In the genomic region with DNA sequence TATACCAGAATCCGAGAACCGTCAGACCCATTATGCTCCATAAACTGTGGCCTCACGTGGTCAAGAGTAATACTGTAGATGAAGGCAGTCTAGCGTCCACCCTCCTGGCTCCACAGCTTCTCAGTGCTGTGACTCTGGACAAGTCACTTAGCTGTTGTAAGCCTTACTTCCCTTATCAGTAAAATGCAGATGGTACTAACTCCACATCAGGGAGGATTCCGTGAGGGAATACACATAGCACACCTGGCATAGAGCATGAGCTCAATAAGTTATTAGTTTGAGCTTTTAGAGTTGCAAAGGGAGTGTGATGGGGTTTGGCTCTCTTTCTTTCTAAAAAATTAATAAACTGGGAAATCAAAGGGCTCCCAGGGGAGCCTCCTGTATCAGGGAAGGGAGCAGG, we compare ENCODE assay signal across 27 cellular contexts.
"Had no signal": no experiment of that assay in that cellular context is flagged by ENCODE, and none has a peak within 500 bp of the region (broad histone marks: within the 10 kb centered on the region; RNA-seq: fewer than 3 reads in every experiment).

No MANE protein-coding gene starts in this region.

- ATAC-seq: stimulated activated effector memory CD8-positive, alpha-beta T cell treated with anti-CD3 and anti-CD28 coated beads, Interleukin-12 subunit alpha, Interleukin-12 subunit beta, amount 100 ng/mL, for 72 hours; stimulated activated memory B cell treated with anti-CD40 and anti-IgM and Interleukin-4, amounts not matched to agents 10 μg/mL and 1 μg/mL and 100 μg/mL, for 72 hours; stimulated activated naive B cell treated with anti-CD40 and anti-IgM and Interleukin-4, amounts not matched to agents 10 μg/mL and 1 μg/mL and 100 μg/mL, for 72 hours; stimulated activated naive CD8-positive, alpha-beta T cell treated with anti-CD3 and anti-CD28 coated beads, Interleukin-15, amount 100 ng/mL, for 72 hours; stimulated activated naive CD8-positive, alpha-beta T cell treated with anti-CD3 and anti-CD28 coated beads, Interleukin-15, Interleukin-2, amounts not matched to agents 100 U/mL and 50 U/mL, for 24 hours; upper lobe of right lung had no signal

- H3K4me1 ChIP-seq: testis, thyroid gland, tibial nerve, uterus, vagina had no signal

- H3K27me3 ChIP-seq: stomach, suprapubic skin, testis, thyroid gland, tibial artery, tibial nerve, transverse colon, upper lobe of left lung, upper lobe of right lung, uterus, vagina had no signal

- H3K36me3 ChIP-seq: stomach, suprapubic skin, thoracic aorta, thyroid gland, tibial artery, tibial nerve, transverse colon, upper lobe of left lung, upper lobe of right lung, uterus, vagina had no signal

- H3K4me3 ChIP-seq: stomach, suprapubic skin, testis, thoracic aorta, thyroid gland, tibial artery, tibial nerve, transverse colon, upper lobe of left lung, upper lobe of right lung, uterus, vagina had no signal

- H3K27ac ChIP-seq: stomach, suprapubic skin, testis, thoracic aorta, thyroid gland, tibial artery, tibial nerve, transverse colon, upper lobe of left lung, upper lobe of right lung, uterus, vagina had no signal

- DNase-seq: stimulated activated CD4-positive, alpha-beta T cell treated with anti-CD3 and anti-CD28 coated beads, Interleukin-2, amount 100 ng/mL, for 48 hours; stimulated activated CD4-positive, alpha-beta T cell treated with anti-CD3 and anti-CD28 coated beads, Interleukin-4, amount 100 ng/mL, for 1 hour; stimulated activated CD4-positive, alpha-beta T cell treated with anti-CD3 and anti-CD28 coated beads, Interleukin-4, amount 100 ng/mL, for 24 hours; stimulated activated CD4-positive, alpha-beta T cell treated with anti-CD3 and anti-CD28 coated beads, Interleukin-4, amount 100 ng/mL, for 4 hours; stimulated activated CD8-positive, alpha-beta memory T cell treated with anti-CD3 and anti-CD28 coated beads, Interleukin-4, amount 100 ng/mL, for 48 hours; stimulated activated naive B cell treated with anti-CD40 and anti-IgM and Interleukin-4, amounts not matched to agents 10 μg/mL and 1 μg/mL and 100 μg/mL, for 72 hours; stimulated activated naive CD4-positive, alpha-beta T cell; stimulated activated naive CD4-positive, alpha-beta T cell treated with Interleukin-2 at 50 U/mL for 16 hours; stimulated activated naive CD8-positive, alpha-beta T cell treated with anti-CD3 and anti-CD28 coated beads, Interleukin-15, amount 100 ng/mL, for 72 hours; stimulated activated naive CD8-positive, alpha-beta T cell treated with anti-CD3 and anti-CD28 coated beads, Interleukin-15, Interleukin-2, amounts not matched to agents 100 U/mL and 50 U/mL, for 24 hours; stomach; substantia nigra; testis; thyroid gland; tibial artery; transverse colon; trophoblast cell; upper lobe of left lung; upper lobe of right lung; uterus had no signal

- FAIRE-seq: urothelium cell line had no signal

- H3K9me3 ChIP-seq: stomach, suprapubic skin, testis, thoracic aorta, thyroid gland, tibial artery, tibial nerve, transverse colon, upper lobe of left lung, upper lobe of right lung, uterus, vagina had no signal
